ENCODE assay signal across 8 cellular contexts in the genomic region with DNA sequence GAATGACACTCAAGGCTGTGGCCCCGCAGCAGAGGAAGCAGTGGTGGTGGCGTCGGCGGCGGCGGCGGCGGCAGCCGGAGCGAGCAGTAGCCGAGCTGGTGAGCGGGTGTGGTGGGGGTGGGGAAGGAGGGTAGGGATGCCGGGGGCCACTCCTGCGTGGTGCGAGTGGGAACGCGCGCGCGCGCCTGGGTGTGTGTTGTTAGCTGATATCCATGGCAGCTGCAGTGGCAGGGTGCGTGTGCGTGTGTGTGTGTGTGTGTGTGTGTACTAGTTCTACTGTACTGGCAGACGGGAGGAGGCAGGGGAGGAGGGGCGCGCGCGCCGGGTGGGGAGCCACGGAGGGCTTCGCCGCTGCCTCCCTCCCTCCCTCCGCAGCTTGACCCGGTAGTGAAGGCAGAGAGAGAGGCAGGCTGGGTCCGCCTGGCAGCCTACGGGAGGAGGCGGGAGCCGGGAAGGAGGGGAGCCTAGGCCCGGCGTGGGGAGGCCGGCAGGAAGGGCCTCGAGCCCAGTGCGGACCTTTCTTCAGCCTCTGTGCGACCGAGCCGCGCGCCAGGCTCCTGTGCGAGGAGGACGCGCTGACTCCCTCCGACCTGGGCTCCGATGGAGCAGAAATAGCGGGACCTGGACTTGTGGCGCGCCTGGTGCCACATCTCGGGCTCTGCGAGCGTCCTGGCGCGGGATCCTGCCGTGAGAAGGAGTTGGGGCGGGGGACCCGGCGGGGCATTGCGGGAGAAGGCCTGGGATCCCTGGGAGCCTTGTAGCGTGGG. TPM values are rescaled to one million over a fixed set of nuclear protein-coding genes. Genes with fewer than 3 reads are reported as not detected.
DNase-seq lines count a peak whose midpoint lies in the region; ATAC-seq and TF ChIP-seq lines count a peak whose summit lies in the region.

TSS of gene MAGI2 (minus strand) at position 110 of the 767 bp plus-strand sequence. CDS start 347 bp downstream, outside the sequence.

- 0% methylated on average over 4 to 18 of the region's 67 CpGs for WGBS in gastroesophageal sphincter (ENCODE audit: low coverage in 1 of 2), 2 donors

- H3K4me1 ChIP-seq in gastroesophageal sphincter (peaks cover 8 to 53% (median 17%) of the 10 kb centered on the region in 3 donors), vagina (peaks cover 36% of the 10 kb centered on the region)

- TF ChIP-seq CTCF in gastroesophageal sphincter (IDR thresholded peaks at IDR 0.05) (no peak), natural killer cell (IDR thresholded peaks at IDR 0.05) (no peak), vagina (IDR thresholded peaks at IDR 0.05) (no peak)

- intact Hi-C loops in natural killer cell (cut with micrococcal nuclease) (no loop called here), vagina (cut with DNase I) (no loop called here)

- peaks cover 0 to 1% of the 10 kb centered on the region in 2 donors for H3K9me3 Mint-ChIP-seq in activated T-cell treated with anti-CD3 and anti-CD28 coated beads, Interleukin-2, amount 50 U/mL, for 72 hours
- H3K9me3 Mint-ChIP-seq in natural killer cell, result peaks cover 5 to 8% of the 10 kb centered on the region in 2 donors

- H3K27me3 Mint-ChIP-seq in activated T-cell treated with anti-CD3 and anti-CD28 coated beads, Interleukin-2, amount 50 U/mL, for 72 hours (ENCODE audit: low read depth), result peaks cover 50% of the 10 kb centered on the region
- H3K27me3 Mint-ChIP-seq in natural killer cell (ENCODE audit: low read depth in 2 of 2), result peaks cover 24 to 47% of the 10 kb centered on the region in 2 donors

- peak within 1 kb of the TSS; percentile 60 for H3K27ac Mint-ChIP-seq in activated T-cell treated with anti-CD3 and anti-CD28 coated beads, Interleukin-2, amount 50 U/mL, for 72 hours
- H3K27ac Mint-ChIP-seq in natural killer cell, result no peak within 1 kb of the TSS

- H3K4me3 Mint-ChIP-seq in activated T-cell treated with anti-CD3 and anti-CD28 coated beads, Interleukin-2, amount 50 U/mL, for 72 hours, result peak within 1 kb of the TSS; percentile 84 to 88
- H3K4me3 Mint-ChIP-seq in natural killer cell, result peak within 1 kb of the TSS; percentile 28

- H3K9me3 ChIP-seq in gastroesophageal sphincter (no peaks in the 10 kb centered on the region), vagina (no peaks in the 10 kb centered on the region)

- DNase-seq in stimulated activated CD4-positive, alpha-beta T cell treated with anti-CD3 and anti-CD28 coated beads, Interleukin-15, amount 100 ng/mL, for 24 hours, result peak; percentile 10
- DNase-seq in stimulated activated CD4-positive, alpha-beta T cell treated with anti-CD3 and anti-CD28 coated beads, Interleukin-4, amount 100 ng/mL, for 1 hour, result no peak
- DNase-seq in activated T-cell treated with anti-CD3 and anti-CD28 coated beads, Interleukin-2, amount 50 U/mL, for 72 hours, result peak; percentile 11 to 26
- DNase-seq in natural killer cell (no peak), vagina (ENCODE audit: extremely low spot score in 2 of 2) (peak in 1 of 2 donors; percentile 92)
- DNase-seq in central memory CD4-positive, alpha-beta T cell, result no peak

- peak within 1 kb of the TSS; percentile 55 to 97 (median 96) for H3K27ac ChIP-seq in gastroesophageal sphincter
- peak within 1 kb of the TSS; percentile 96 for H3K27ac ChIP-seq in vagina

- TF ChIP-seq POLR2A in gastroesophageal sphincter (IDR thresholded peaks at IDR 0.05) (peak; percentile 81 to 90), vagina (IDR thresholded peaks at IDR 0.05) (peak in 1 of 2 donors; percentile 67)

- no peak for TF ChIP-seq EP300 in gastroesophageal sphincter (IDR thresholded peaks at IDR 0.05)

- H3K36me3 ChIP-seq in gastroesophageal sphincter, result no peaks in the 10 kb centered on the region
- no peaks in the 10 kb centered on the region for H3K36me3 ChIP-seq in vagina

- no peaks in the 10 kb centered on the region for H3K27me3 ChIP-seq in gastroesophageal sphincter
- H3K27me3 ChIP-seq in vagina, result no peaks in the 10 kb centered on the region

- H3K4me3 ChIP-seq in gastroesophageal sphincter, result peak within 1 kb of the TSS; percentile 79 to 89
- H3K4me3 ChIP-seq in vagina, result peak within 1 kb of the TSS; percentile 63 to 92

- peak; percentile 45 to 60 for ATAC-seq in activated T-cell treated with anti-CD3 and anti-CD28 coated beads, Interleukin-2, amount 50 U/mL, for 72 hours (replicated peaks in 1 of 2)
- peak; percentile 90 for ATAC-seq in gastroesophageal sphincter
- ATAC-seq in natural killer cell, result peak in 1 of 3 donors; percentile 21
- ATAC-seq in HG02981 (IDR thresholded peaks at IDR 0.05; ENCODE audit: unreplicated experiment), result no peak

- peaks cover 28% of the 10 kb centered on the region for H3K4me1 Mint-ChIP-seq in activated T-cell treated with anti-CD3 and anti-CD28 coated beads, Interleukin-2, amount 50 U/mL, for 72 hours (ENCODE audit: low read depth)
- peaks cover 0 to 13% of the 10 kb centered on the region in 2 donors for H3K4me1 Mint-ChIP-seq in natural killer cell

- H3K36me3 Mint-ChIP-seq in activated T-cell treated with anti-CD3 and anti-CD28 coated beads, Interleukin-2, amount 50 U/mL, for 72 hours (ENCODE audit: insufficient read depth in 2 of 2), result peaks cover 0 to 10% of the 10 kb centered on the region in 2 donors
- peaks cover 12% of the 10 kb centered on the region for H3K36me3 Mint-ChIP-seq in natural killer cell

RNA-seq across cellular contexts. Expression of gene MAGI2, which starts in this region (rescaled TPM):
- under 1 TPM; 0.31 to 0.44 TPM for total RNA-seq in activated T-cell treated with anti-CD3 and anti-CD28 coated beads, Interleukin-2, amount 50 U/mL, for 72 hours
- total RNA-seq in gastroesophageal sphincter (10 to 100 TPM in 3 of 4 donors, 1 to 10 TPM in 1; 7.8 to 44.7 (median 21.1) TPM), natural killer cell (under 1 TPM; 0.09 to 0.48 (median 0.27) TPM), vagina (6.9 TPM)

Comparison
In these comparisons a context has a peak if more than half of its experiments do, and no peak if none do; other contexts are left out.
1. Peak in DNase-seq and ATAC-seq in activated T-cell treated with anti-CD3 and anti-CD28 coated beads, Interleukin-2, amount 50 U/mL, for 72 hours; RNA of the gene not detected or under 1 TPM.